Comparison of ENCODE assay signal across 8 cellular contexts in the genomic region with DNA sequence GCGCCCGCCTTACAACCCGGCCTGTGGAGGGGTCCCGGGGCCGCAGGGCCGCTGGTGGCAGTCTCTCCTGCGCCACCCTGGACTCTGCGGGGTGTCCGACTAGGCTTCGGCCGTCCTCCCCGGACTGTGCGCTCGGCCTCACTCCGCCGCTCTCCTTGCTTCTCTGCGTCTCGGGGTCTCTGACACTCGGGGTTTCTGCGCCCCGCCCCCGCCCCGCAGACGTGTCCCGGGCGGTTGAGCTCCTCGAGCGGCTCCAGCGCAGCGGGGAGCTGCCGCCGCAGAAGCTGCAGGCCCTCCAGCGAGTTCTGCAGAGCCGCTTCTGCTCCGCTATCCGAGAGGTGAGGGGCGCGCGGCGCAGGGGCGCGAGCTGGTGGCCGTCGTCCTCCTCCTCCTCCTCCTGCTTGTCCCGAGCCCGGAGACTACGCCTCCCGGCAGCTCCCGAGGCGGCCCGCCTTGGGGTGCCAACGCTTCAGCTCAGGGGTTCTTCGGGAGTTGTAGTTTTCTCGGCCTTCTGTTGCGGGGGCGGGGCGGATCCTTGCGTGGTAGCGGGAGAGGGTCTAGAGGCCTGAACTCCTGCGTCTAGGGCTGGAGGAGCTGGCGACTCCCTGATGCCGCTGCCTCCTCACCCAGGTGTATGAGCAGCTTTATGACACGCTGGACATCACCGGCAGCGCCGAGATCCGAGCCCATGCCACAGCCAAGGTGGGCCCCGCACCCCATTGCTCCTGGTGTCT. TPM values are rescaled to one million over a fixed set of nuclear protein-coding genes. Genes with fewer than 3 reads are reported as not detected.
DNase-seq lines count a peak whose midpoint lies in the region; ATAC-seq and TF ChIP-seq lines count a peak whose summit lies in the region.

No MANE protein-coding gene starts in this region.

- peak overlapping the region; percentile 78 for H3K4me3 ChIP-seq in AG10803 (ENCODE audit: low read length)

- H3K27ac Mint-ChIP-seq in T-helper 2 cell treated with Interferon-gamma antibody and Interleukin-4, amounts not matched to agents 5 μg/mL and 100 μg/mL, for 36 hours: no peak overlapping the region

- peak overlapping the region; percentile 71 for H3K27ac ChIP-seq in layer of hippocampus (ENCODE audit: low read depth, low read length)

- no peak for ATAC-seq in HG02981 (IDR thresholded peaks at IDR 0.05; ENCODE audit: unreplicated experiment)
- ATAC-seq in HG03520 (IDR thresholded peaks at IDR 0.05; ENCODE audit: unreplicated experiment): no peak

- peaks cover 29% of the 10 kb centered on the region for H3K4me1 Mint-ChIP-seq in T-helper 2 cell treated with Interferon-gamma antibody and Interleukin-4, amounts not matched to agents 5 μg/mL and 100 μg/mL, for 36 hours (ENCODE audit: low read depth)

- no peaks in the 10 kb centered on the region for H3K9me3 Mint-ChIP-seq in T-helper 2 cell treated with Interferon-gamma antibody and Interleukin-4, amounts not matched to agents 5 μg/mL and 100 μg/mL, for 36 hours

- peak; percentile 58 for DNase-seq in AG10803 (ENCODE audit: low read depth)
- DNase-seq in HT-29 (ENCODE audit: low spot score): peak; percentile 63
- peak; percentile 50 for DNase-seq in T-helper 2 cell treated with Interferon-gamma antibody and Interleukin-4, amounts not matched to agents 5 μg/mL and 100 μg/mL, for 36 hours (ENCODE audit: low spot score)
- DNase-seq in cerebellar cortex (ENCODE audit: low spot score): peak; percentile 89
- peak; percentile 73 for DNase-seq in stimulated activated CD4-positive, alpha-beta T cell treated with anti-CD3 and anti-CD28 coated beads, Interleukin-15, amount 100 ng/mL, for 24 hours

- peaks cover 2% of the 10 kb centered on the region for H3K27me3 Mint-ChIP-seq in T-helper 2 cell treated with Interferon-gamma antibody and Interleukin-4, amounts not matched to agents 5 μg/mL and 100 μg/mL, for 36 hours (ENCODE audit: low read depth)

- no peak for TF ChIP-seq CTCF in AG10803 (conservative IDR thresholded peaks at IDR 0.05; ENCODE audit: low read length)

- peak overlapping the region; percentile 73 for H3K4me3 Mint-ChIP-seq in T-helper 2 cell treated with Interferon-gamma antibody and Interleukin-4, amounts not matched to agents 5 μg/mL and 100 μg/mL, for 36 hours

- no peaks in the 10 kb centered on the region for H3K27me3 ChIP-seq in layer of hippocampus (ENCODE audit: control insufficient read depth, insufficient read depth, low read length)

- no peaks in the 10 kb centered on the region for H3K36me3 Mint-ChIP-seq in T-helper 2 cell treated with Interferon-gamma antibody and Interleukin-4, amounts not matched to agents 5 μg/mL and 100 μg/mL, for 36 hours (ENCODE audit: low read depth)

RNA-seq across cellular contexts. Expression of a gene that starts 0.6 kb away (rescaled TPM):
- 12.0 and 19.9 TPM in 2 replicates for total RNA-seq in HT-29 (2014; rRNA removed; shearing (Covaris generic))

RNA-seq across cellular contexts. Expression of a gene that starts 4.1 kb away (rescaled TPM):
- total RNA-seq in HT-29 (2014; rRNA removed; shearing (Covaris generic)): 5.9 and 6.0 TPM in 2 replicates

RNA-seq across cellular contexts. Expression of a gene that starts 4.5 kb away (rescaled TPM):
- 22.9 and 30.1 TPM in 2 replicates for total RNA-seq in HT-29 (2014; rRNA removed; shearing (Covaris generic))

RNA-seq across cellular contexts. Expression of a gene that starts 29.5 kb away (rescaled TPM):
- 994 and 1,107 TPM in 2 replicates for total RNA-seq in HT-29 (2014; rRNA removed; shearing (Covaris generic))

RNA-seq across cellular contexts. Expression of a gene that starts 40.4 kb away (rescaled TPM):
- 0.08 TPM in 1 of 2 replicates, not detected in the other for total RNA-seq in HT-29 (2014; rRNA removed; shearing (Covaris generic))
